ENCODE assay signal across 8 cellular contexts in the genomic region with DNA sequence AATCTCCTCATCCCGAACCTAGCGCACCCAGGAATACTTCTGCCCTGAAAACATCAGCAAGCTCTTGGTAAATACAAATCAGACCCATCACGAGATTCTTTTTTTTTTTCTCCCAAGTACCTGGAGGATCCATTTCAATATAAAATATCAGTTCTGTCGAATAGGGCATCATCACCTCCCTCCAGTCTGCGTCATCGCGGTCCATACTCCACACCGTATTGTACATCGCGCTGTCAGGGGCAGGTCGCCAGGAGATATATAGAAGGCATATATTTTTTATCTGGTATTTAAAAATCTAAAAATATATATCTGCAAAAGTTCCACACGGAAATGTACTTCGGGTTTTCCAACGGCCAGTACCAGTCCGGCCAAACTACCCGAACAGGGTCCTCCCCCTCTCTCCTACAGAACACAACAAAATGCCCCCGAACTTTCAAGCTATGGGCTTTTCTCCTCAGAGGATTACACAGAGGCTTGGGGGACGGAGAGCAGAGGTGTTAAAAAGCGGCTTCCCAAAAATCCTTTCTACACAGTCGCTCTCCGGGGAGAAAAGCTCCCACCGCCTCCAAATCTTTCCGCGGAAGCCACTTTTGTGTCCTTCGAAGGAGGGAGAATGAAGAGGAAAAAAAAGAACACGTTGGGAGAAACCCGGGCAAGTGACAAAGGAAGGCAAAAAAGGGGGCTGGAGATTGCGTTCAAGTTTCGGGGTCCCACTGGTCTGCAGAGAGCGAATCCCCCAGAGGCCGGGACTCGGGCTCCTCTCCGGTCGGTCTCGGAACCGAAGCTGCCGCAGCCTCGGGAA. TPM values are rescaled to one million over a fixed set of nuclear protein-coding genes. Genes with fewer than 3 reads are reported as not detected.
DNase-seq lines count a peak whose midpoint lies in the region; ATAC-seq and TF ChIP-seq lines count a peak whose summit lies in the region.

No MANE protein-coding gene starts in this region.

- no peaks in the 10 kb centered on the region for H3K4me1 ChIP-seq in Caco-2
- peaks cover 4 to 27% (median 9%) of the 10 kb centered on the region in 4 donors for H3K4me1 ChIP-seq in liver (ENCODE audit: control insufficient read depth in 4 of 4, insufficient read depth in 4 of 4, low read length in 3 of 4)

- no peak for ATAC-seq in GM21723 (IDR thresholded peaks at IDR 0.05; ENCODE audit: unreplicated experiment)

- TF ChIP-seq RAD21 in liver (IDR thresholded peaks at IDR 0.05), result no peak

- WGBS in liver, result 2% methylated on average over 38 of the region's 38 CpGs

- H3K27me3 ChIP-seq in Caco-2 (replicated peaks; ENCODE audit: control insufficient read depth, insufficient read depth, low read length), result no peaks in the 10 kb centered on the region
- H3K27me3 ChIP-seq in liver (ENCODE audit: control insufficient read depth in 4 of 4, insufficient read depth in 4 of 4, low read length in 3 of 4), result peaks cover 0 to 4% (median 0%) of the 10 kb centered on the region in 4 donors

- TF ChIP-seq CTCF in Caco-2 (IDR thresholded peaks at IDR 0.05; ENCODE audit: insufficient read depth in 1 of 2, low read depth in 1 of 2, low read length in 1 of 2, severe bottlenecking in 1 of 2, unreplicated experiment in 1 of 2), result no peak
- no peak for TF ChIP-seq CTCF in liver (IDR thresholded peaks at IDR 0.05; ENCODE audit: low read depth, low read length, missing input control)

- peak overlapping the region; percentile 66 for H3K4me3 ChIP-seq in Caco-2 (ENCODE audit: low read depth, low read length)
- peak overlapping the region; percentile 68 to 87 (median 82) for H3K4me3 ChIP-seq in liver (ENCODE audit: low read depth in 1 of 3, low read length in 3 of 3)

- intact Hi-C loops in Caco-2 (cut with micrococcal nuclease; ENCODE audit: unreplicated experiment), result loop anchor here (2.0 kb wide), 1 partner anchor 95 kb away; no protein-coding TSS in a partner anchor

- peak overlapping the region; percentile 100 for H3K27ac ChIP-seq in caudate nucleus (ENCODE audit: low read depth, low read length)
- peak overlapping the region; percentile 76 to 78 for H3K27ac ChIP-seq in liver (ENCODE audit: low read depth in 1 of 2, low read length in 2 of 2)

- H3K36me3 Mint-ChIP-seq in Caco-2 (ENCODE audit: insufficient read depth, unreplicated experiment), result peaks cover 14% of the 10 kb centered on the region
- H3K36me3 Mint-ChIP-seq in T-helper 2 cell treated with Interferon-gamma antibody and Interleukin-4, amounts not matched to agents 5 μg/mL and 100 μg/mL, for 36 hours (ENCODE audit: low read depth), result peaks cover 2% of the 10 kb centered on the region

- no peaks in the 10 kb centered on the region for H3K27me3 Mint-ChIP-seq in Caco-2 (ENCODE audit: insufficient read depth, unreplicated experiment)
- peaks cover 59% of the 10 kb centered on the region for H3K27me3 Mint-ChIP-seq in T-helper 2 cell treated with Interferon-gamma antibody and Interleukin-4, amounts not matched to agents 5 μg/mL and 100 μg/mL, for 36 hours (ENCODE audit: low read depth)

- DNase-seq in Caco-2 (no peak), M059J (ENCODE audit: low read depth) (peak; percentile 52), caudate nucleus (lab: John Stamatoyannopoulos, UW) (peak in 12 of 61 donors; percentile 1 to 40 (median 20)), T1000 (lab: John Stamatoyannopoulos, UW) (no peak)
- DNase-seq in T-helper 2 cell treated with Interferon-gamma antibody and Interleukin-4, amounts not matched to agents 5 μg/mL and 100 μg/mL, for 36 hours (ENCODE audit: low spot score), result peak; percentile 15
- DNase-seq in stimulated activated CD8-positive, alpha-beta memory T cell treated with anti-CD3 and anti-CD28 coated beads, Interleukin-2, amount 100 ng/mL, for 48 hours (ENCODE audit: low read depth in 2 of 2), result peak; percentile 4 to 16

- CTCF ChIA-PET in Caco-2 (lab: Charles Lee), result interaction anchor here (0.8 to 1.8 kb wide), 2 partner anchors 69 to 92 kb away, joined by 3 to 4 read pairs; no protein-coding TSS in a partner anchor

- H3K36me3 ChIP-seq in Caco-2 (ENCODE audit: control insufficient read depth, insufficient read depth, low read length) (no peaks in the 10 kb centered on the region), liver (ENCODE audit: control insufficient read depth in 4 of 4, insufficient read depth in 3 of 4, low read depth in 1 of 4, low read length in 3 of 4) (no peaks in the 10 kb centered on the region)

- no peaks in the 10 kb centered on the region for H3K9me3 Mint-ChIP-seq in Caco-2 (ENCODE audit: unreplicated experiment)
- H3K9me3 Mint-ChIP-seq in T-helper 2 cell treated with Interferon-gamma antibody and Interleukin-4, amounts not matched to agents 5 μg/mL and 100 μg/mL, for 36 hours, result no peaks in the 10 kb centered on the region

- no peaks in the 10 kb centered on the region for H3K9me3 ChIP-seq in Caco-2
- no peaks in the 10 kb centered on the region for H3K9me3 ChIP-seq in liver (ENCODE audit: control insufficient read depth in 4 of 4, low read length in 3 of 4)

- POLR2A ChIA-PET in Caco-2 (lab: Charles Lee), result interaction anchor here (0.6 kb wide), 3 partner anchors 46 to 146 kb away, joined by 3 to 4 read pairs (median 3); no protein-coding TSS in a partner anchor

- H3K4me1 Mint-ChIP-seq in Caco-2 (ENCODE audit: low read depth, unreplicated experiment), result no peaks in the 10 kb centered on the region
- H3K4me1 Mint-ChIP-seq in T-helper 2 cell treated with Interferon-gamma antibody and Interleukin-4, amounts not matched to agents 5 μg/mL and 100 μg/mL, for 36 hours (ENCODE audit: low read depth), result peaks cover 30% of the 10 kb centered on the region

- BruUV-seq in Caco-2 (replicated peaks; lab: Mats Ljungman, UMichigan), result TSS peak; percentile 60

- H3K27ac Mint-ChIP-seq in Caco-2 (ENCODE audit: unreplicated experiment), result peak overlapping the region; percentile 100
- H3K27ac Mint-ChIP-seq in T-helper 2 cell treated with Interferon-gamma antibody and Interleukin-4, amounts not matched to agents 5 μg/mL and 100 μg/mL, for 36 hours, result peak overlapping the region; percentile 98

- peak overlapping the region; percentile 100 for H3K4me3 Mint-ChIP-seq in Caco-2 (ENCODE audit: unreplicated experiment)
- peak overlapping the region; percentile 95 for H3K4me3 Mint-ChIP-seq in T-helper 2 cell treated with Interferon-gamma antibody and Interleukin-4, amounts not matched to agents 5 μg/mL and 100 μg/mL, for 36 hours

- H3K9ac ChIP-seq in liver (ENCODE audit: low read depth in 1 of 2, low read length in 2 of 2), result peak overlapping the region; percentile 21 to 56

TF ChIP-seq in liver, 16 proteins besides CTCF, POLR2A, EP300 and RAD21:
- no peak for TF ChIP-seq GABPA (IDR thresholded peaks at IDR 0.05 in 1 of 2, conservative IDR thresholded peaks at IDR 0.05 in 1 of 2)
- TF ChIP-seq, protein P1, sequence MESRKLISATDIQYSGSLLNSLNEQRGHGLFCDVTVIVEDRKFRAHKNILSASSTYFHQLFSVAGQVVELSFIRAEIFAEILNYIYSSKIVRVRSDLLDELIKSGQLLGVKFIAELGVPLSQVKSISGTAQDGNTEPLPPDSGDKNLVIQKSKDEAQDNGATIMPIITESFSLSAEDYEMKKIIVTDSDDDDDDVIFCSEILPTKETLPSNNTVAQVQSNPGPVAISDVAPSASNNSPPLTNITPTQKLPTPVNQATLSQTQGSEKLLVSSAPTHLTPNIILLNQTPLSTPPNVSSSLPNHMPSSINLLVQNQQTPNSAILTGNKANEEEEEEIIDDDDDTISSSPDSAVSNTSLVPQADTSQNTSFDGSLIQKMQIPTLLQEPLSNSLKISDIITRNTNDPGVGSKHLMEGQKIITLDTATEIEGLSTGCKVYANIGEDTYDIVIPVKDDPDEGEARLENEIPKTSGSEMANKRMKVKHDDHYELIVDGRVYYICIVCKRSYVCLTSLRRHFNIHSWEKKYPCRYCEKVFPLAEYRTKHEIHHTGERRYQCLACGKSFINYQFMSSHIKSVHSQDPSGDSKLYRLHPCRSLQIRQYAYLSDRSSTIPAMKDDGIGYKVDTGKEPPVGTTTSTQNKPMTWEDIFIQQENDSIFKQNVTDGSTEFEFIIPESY (IDR thresholded peaks at IDR 0.05), result no peak
- TF ChIP-seq, protein P2, sequence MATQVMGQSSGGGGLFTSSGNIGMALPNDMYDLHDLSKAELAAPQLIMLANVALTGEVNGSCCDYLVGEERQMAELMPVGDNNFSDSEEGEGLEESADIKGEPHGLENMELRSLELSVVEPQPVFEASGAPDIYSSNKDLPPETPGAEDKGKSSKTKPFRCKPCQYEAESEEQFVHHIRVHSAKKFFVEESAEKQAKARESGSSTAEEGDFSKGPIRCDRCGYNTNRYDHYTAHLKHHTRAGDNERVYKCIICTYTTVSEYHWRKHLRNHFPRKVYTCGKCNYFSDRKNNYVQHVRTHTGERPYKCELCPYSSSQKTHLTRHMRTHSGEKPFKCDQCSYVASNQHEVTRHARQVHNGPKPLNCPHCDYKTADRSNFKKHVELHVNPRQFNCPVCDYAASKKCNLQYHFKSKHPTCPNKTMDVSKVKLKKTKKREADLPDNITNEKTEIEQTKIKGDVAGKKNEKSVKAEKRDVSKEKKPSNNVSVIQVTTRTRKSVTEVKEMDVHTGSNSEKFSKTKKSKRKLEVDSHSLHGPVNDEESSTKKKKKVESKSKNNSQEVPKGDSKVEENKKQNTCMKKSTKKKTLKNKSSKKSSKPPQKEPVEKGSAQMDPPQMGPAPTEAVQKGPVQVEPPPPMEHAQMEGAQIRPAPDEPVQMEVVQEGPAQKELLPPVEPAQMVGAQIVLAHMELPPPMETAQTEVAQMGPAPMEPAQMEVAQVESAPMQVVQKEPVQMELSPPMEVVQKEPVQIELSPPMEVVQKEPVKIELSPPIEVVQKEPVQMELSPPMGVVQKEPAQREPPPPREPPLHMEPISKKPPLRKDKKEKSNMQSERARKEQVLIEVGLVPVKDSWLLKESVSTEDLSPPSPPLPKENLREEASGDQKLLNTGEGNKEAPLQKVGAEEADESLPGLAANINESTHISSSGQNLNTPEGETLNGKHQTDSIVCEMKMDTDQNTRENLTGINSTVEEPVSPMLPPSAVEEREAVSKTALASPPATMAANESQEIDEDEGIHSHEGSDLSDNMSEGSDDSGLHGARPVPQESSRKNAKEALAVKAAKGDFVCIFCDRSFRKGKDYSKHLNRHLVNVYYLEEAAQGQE (IDR thresholded peaks at IDR 0.05), result no peak
- TF ChIP-seq HNF4A (conservative IDR thresholded peaks at IDR 0.05), result no peak
- no peak for TF ChIP-seq YY1 (IDR thresholded peaks at IDR 0.05)
- TF ChIP-seq NR2F2 (IDR thresholded peaks at IDR 0.05), result no peak
- TF ChIP-seq TAF1 (conservative IDR thresholded peaks at IDR 0.05), result no peak
- TF ChIP-seq FOXA1 (IDR thresholded peaks at IDR 0.05), result no peak
- TF ChIP-seq RXRA (IDR thresholded peaks at IDR 0.05), result no peak

RNA-seq across cellular contexts. Expression of a gene that starts 0.5 kb away (rescaled TPM):
- total RNA-seq in Caco-2 (2022) (2.2 and 3.6 TPM in 2 replicates), liver (1 to 10 TPM; 3.7 to 4.6 TPM)
- total RNA-seq in M059J (2014; rRNA removed; shearing (Covaris generic)), result 13.1 and 20.6 TPM in 2 replicates
- 1 to 10 TPM; 1.5 to 1.8 TPM for polyA plus RNA-seq in liver

RNA-seq across cellular contexts. Expression of a gene that starts 43.0 kb away (rescaled TPM):
- total RNA-seq in Caco-2 (2022) (0.34 and 0.44 TPM in 2 replicates), liver (1 to 10 TPM in 1 of 2 donors, under 1 TPM in 1; 0.33 to 2.4 TPM)
- total RNA-seq in M059J (2014; rRNA removed; shearing (Covaris generic)), result 0.47 and 1.7 TPM in 2 replicates
- polyA plus RNA-seq in liver, result 1 to 10 TPM; 1.7 to 7.0 TPM

RNA-seq across cellular contexts. Expression of a gene that starts 44.4 kb away (rescaled TPM):
- total RNA-seq in Caco-2 (2022), result not detected in 2 replicates
- total RNA-seq in M059J (2014; rRNA removed; shearing (Covaris generic)), result not detected in 2 replicates
- total RNA-seq in liver, result not detected
- not detected for polyA plus RNA-seq in liver

Comparison
In these comparisons a context has a peak if more than half of its experiments do, and no peak if none do; other contexts are left out.
1. DNase-seq: peak in M059J (single experiment), T-helper 2 cell treated with Interferon-gamma antibody and Interleukin-4, amounts not matched to agents 5 μg/mL and 100 μg/mL, for 36 hours (single experiment) and stimulated activated CD8-positive, alpha-beta memory T cell treated with anti-CD3 and anti-CD28 coated beads, Interleukin-2, amount 100 ng/mL, for 48 hours (2 of 2); none in Caco-2 (0 of 2) and T1000 (single experiment).